Comparison of ENCODE assay signal across 8 cellular contexts in the genomic region with DNA sequence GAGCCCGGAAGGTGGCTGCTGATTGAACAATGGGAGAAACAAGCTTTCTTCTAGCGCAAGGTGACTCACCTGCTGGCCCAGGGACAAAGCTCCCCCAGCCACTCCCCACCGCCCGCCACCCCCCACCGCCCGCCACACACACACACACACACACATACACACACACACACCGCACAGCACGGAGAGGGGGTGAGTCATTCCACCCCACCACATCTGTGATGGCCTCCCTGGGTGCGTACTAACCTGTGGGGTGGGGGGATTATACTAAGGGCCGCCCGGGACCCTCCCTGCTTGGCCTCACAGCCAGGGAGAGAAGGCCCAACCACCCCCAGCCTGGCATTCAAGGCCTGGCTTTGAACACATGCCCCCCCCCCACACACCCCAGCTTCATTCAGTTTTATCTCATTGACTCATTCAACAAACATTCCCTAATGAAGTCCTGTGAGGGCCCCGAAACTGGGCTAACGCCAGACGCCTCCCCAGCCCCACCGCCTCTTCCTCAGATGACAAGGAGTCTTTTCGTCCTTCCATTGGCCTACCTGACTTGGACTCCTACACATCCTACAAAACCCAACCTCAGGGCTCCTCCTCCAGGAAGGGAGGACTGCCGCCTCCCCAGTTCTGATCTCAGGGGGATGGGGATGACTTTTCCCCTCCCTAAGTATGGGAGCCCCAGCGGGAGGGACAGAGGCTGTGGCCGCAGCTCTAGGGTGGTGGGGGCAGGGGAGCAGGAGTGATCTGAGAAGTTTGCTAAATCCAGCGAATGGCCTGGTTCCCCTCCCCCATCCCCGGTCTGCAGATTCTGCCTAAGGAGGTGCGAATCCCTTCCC.
DNase-seq lines count a peak whose midpoint lies in the region; ATAC-seq lines count a peak whose summit lies in the region.

No MANE protein-coding gene starts in this region.

- DNase-seq in HPDE6-E6E7 (ENCODE audit: extremely low spot score): peak; percentile 95
- DNase-seq in activated CD4-positive, alpha-beta T cell treated with anti-CD3 and anti-CD28 coated beads for 48 hours: peak; percentile 45
- peak; percentile 23 for DNase-seq in fibroblast of peridontal ligament (ENCODE audit: extremely low read depth)
- DNase-seq in stimulated activated CD8-positive, alpha-beta memory T cell treated with anti-CD3 and anti-CD28 coated beads, Interleukin-7, amount 100 ng/mL, for 4 hours (ENCODE audit: low read depth in 2 of 2): peak; percentile 3 to 50
- no peak for DNase-seq in GM19238 (ENCODE audit: insufficient read length, low spot score)
- DNase-seq in 8988T: no peak
- no peak for DNase-seq in amniotic stem cell (lab: John Stamatoyannopoulos, UW)

- ATAC-seq in HG02938 (IDR thresholded peaks at IDR 0.05; ENCODE audit: unreplicated experiment): no peak

Comparison
In these comparisons a context has a peak if more than half of its experiments do, and no peak if none do; other contexts are left out.
1. DNase-seq: peak in HPDE6-E6E7 (single experiment), activated CD4-positive, alpha-beta T cell treated with anti-CD3 and anti-CD28 coated beads for 48 hours (single experiment), fibroblast of peridontal ligament (single experiment) and stimulated activated CD8-positive, alpha-beta memory T cell treated with anti-CD3 and anti-CD28 coated beads, Interleukin-7, amount 100 ng/mL, for 4 hours (2 of 2); none in GM19238 (single experiment), 8988T (single experiment) and amniotic stem cell (single experiment).